In the genomic region with DNA sequence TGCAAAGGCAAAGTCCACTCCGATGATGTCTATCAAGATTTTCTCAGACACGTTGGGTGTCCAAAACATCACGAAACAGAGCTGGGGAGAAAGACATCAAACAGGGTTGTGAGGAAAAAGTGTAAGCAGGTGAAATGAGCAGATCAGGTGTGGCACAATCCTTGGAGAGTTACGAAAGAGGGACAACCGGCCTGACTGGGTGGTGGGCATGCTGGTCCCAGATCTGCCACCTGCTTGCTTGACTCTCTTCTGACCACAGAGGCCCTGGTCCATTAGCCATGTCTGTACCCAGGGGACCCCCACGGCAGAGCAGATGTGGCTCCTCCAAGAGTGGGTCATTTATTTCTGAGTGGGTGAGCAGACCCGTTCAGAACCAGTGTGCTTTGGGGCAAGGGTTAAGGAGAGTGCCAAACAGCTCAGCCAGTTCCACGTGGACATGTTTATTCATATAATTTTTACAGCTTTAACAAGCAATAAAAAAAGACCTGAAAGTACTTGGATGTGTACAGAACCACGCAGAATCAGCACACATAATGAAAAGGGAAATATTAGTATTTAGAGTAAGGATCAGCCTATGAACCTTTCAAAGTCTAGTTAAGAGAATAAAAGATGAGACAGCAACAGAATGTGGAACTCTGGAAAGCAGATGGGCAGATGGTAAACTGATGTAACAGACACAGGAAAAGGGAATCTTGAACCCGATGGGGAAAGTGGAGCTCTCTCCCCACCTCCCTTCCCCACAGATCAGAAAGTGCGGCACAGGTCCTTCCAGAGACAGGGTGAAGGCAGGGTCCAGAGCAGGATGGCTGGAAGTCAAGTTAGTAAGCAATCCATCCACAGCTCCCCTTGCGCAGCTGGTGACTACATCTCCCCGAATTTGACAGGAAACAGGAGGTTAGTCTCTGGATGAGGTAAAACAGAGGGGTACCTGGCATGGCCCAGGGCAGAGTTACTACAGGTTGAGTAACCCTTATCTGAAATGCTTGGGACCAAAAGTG, we compare ENCODE assay signal across 18 cellular contexts. TPM values are rescaled to one million over a fixed set of nuclear protein-coding genes. Genes with fewer than 3 reads are reported as not detected.
DNase-seq lines count a peak whose midpoint lies in the region; ATAC-seq and TF ChIP-seq lines count a peak whose summit lies in the region.
"Had no signal": no experiment of that assay in that cellular context is flagged by ENCODE, and none has a peak within 500 bp of the region (broad histone marks: within the 10 kb centered on the region; RNA-seq: fewer than 3 reads in every experiment).

No MANE protein-coding gene starts in this region.

- H3K36me3 Mint-ChIP-seq in activated T-cell treated with anti-CD3 and anti-CD28 coated beads, Interleukin-2, amount 50 U/mL, for 72 hours (ENCODE audit: insufficient read depth in 2 of 2), result peaks cover 7 to 21% of the 10 kb centered on the region in 2 donors
- peaks cover 34% of the 10 kb centered on the region for H3K36me3 Mint-ChIP-seq in activated T-cell treated with anti-CD3 and anti-CD28 coated beads, Interleukin-2, amount 50 U/mL, for 4 hours (ENCODE audit: insufficient read depth)

- H3K4me1 ChIP-seq in RWPE2 (ENCODE audit: insufficient read depth, poor library complexity, severe bottlenecking) (no peaks in the 10 kb centered on the region), prostate gland (replicated peaks) (peaks cover 12% of the 10 kb centered on the region), psoas muscle (peaks cover 17% of the 10 kb centered on the region)
- H3K4me1 ChIP-seq: lower lobe of right lung, uterus had no signal

- no peak for TF ChIP-seq CTCF in RWPE2 (IDR thresholded peaks at IDR 0.05; ENCODE audit: poor library complexity, severe bottlenecking)
- no peak for TF ChIP-seq CTCF in epithelial cell of esophagus (IDR thresholded peaks at IDR 0.05; ENCODE audit: insufficient read depth, low read depth, low read length, missing control alignments)
- no peak for TF ChIP-seq CTCF in prostate gland (IDR thresholded peaks at IDR 0.05)
- no peak for TF ChIP-seq CTCF in psoas muscle (IDR thresholded peaks at IDR 0.05)

- H3K4me3 Mint-ChIP-seq in activated T-cell treated with anti-CD3 and anti-CD28 coated beads, Interleukin-2, amount 50 U/mL, for 72 hours, result no peak overlapping the region
- no peak overlapping the region for H3K4me3 Mint-ChIP-seq in activated T-cell treated with anti-CD3 and anti-CD28 coated beads, Interleukin-2, amount 50 U/mL, for 4 hours
- H3K4me3 Mint-ChIP-seq: activated naive CD8-positive, alpha-beta T cell treated with anti-CD3 and anti-CD28 coated beads, Interleukin-2, amount 10 ng/mL, durations not matched to agents 7 days and 5 days had no signal

- H3K9me3 Mint-ChIP-seq in activated T-cell treated with anti-CD3 and anti-CD28 coated beads, Interleukin-2, amount 50 U/mL, for 72 hours, result no peaks in the 10 kb centered on the region
- H3K9me3 Mint-ChIP-seq in activated T-cell treated with anti-CD3 and anti-CD28 coated beads, Interleukin-2, amount 50 U/mL, for 4 hours, result no peaks in the 10 kb centered on the region
- H3K9me3 Mint-ChIP-seq: activated naive CD8-positive, alpha-beta T cell treated with anti-CD3 and anti-CD28 coated beads, Interleukin-2, amount 10 ng/mL, durations not matched to agents 7 days and 5 days had no signal

- TF ChIP-seq POLR2A in prostate gland (IDR thresholded peaks at IDR 0.05), result no peak

- H3K27me3 ChIP-seq in RWPE2 (ENCODE audit: insufficient read depth, poor library complexity, severe bottlenecking), result no peaks in the 10 kb centered on the region
- no peaks in the 10 kb centered on the region for H3K27me3 ChIP-seq in prostate gland (replicated peaks; ENCODE audit: insufficient read depth)
- H3K27me3 ChIP-seq in psoas muscle (ENCODE audit: insufficient read depth in 3 of 3, low read length in 2 of 3), result no peaks in the 10 kb centered on the region
- H3K27me3 ChIP-seq: uterus had no signal

- H3K4me1 Mint-ChIP-seq in activated T-cell treated with anti-CD3 and anti-CD28 coated beads, Interleukin-2, amount 50 U/mL, for 72 hours (ENCODE audit: low read depth), result peaks cover 9% of the 10 kb centered on the region
- H3K4me1 Mint-ChIP-seq in activated T-cell treated with anti-CD3 and anti-CD28 coated beads, Interleukin-2, amount 50 U/mL, for 4 hours (ENCODE audit: low read depth), result peaks cover 19% of the 10 kb centered on the region

- no peak for DNase-seq in activated T-cell treated with anti-CD3 and anti-CD28 coated beads, Interleukin-2, amount 50 U/mL, for 72 hours
- DNase-seq in activated T-cell treated with anti-CD3 and anti-CD28 coated beads, Interleukin-2, amount 50 U/mL, for 4 hours, result no peak
- DNase-seq in RWPE2 (ENCODE audit: low spot score) (peak; percentile 45), epithelial cell of esophagus (ENCODE audit: low read depth) (peak; percentile 23), prostate gland (ENCODE audit: low spot score) (peak; percentile 59), psoas muscle (no peak), medulla oblongata (ENCODE audit: extremely low spot score) (no peak), glomerular visceral epithelial cell (ENCODE audit: extremely low spot score) (no peak)
- DNase-seq: activated naive CD8-positive, alpha-beta T cell treated with anti-CD3 and anti-CD28 coated beads, Interleukin-2, amount 10 ng/mL, durations not matched to agents 7 days and 5 days; COR-L47; lower lobe of right lung; MM.1S; NCI-H1694; NCI-H345; NK-92 treated with Interleukin-12 subunit alpha and Interleukin-12 subunit beta, amount 100 ng/mL, for 24 hours; RPMI8226; SW 1271; uterus had no signal

- no peak for ATAC-seq in activated T-cell treated with anti-CD3 and anti-CD28 coated beads, Interleukin-2, amount 50 U/mL, for 72 hours (replicated peaks in 1 of 2)
- ATAC-seq in activated T-cell treated with anti-CD3 and anti-CD28 coated beads, Interleukin-2, amount 50 U/mL, for 4 hours, result no peak
- ATAC-seq in RWPE2 (ENCODE audit: low read depth) (no peak), psoas muscle (no peak)
- ATAC-seq: lower lobe of right lung had no signal

- no peak overlapping the region for H3K4me3 ChIP-seq in RWPE2 (ENCODE audit: severe bottlenecking)
- no peak overlapping the region for H3K4me3 ChIP-seq in epithelial cell of esophagus (ENCODE audit: low read length)
- H3K4me3 ChIP-seq in prostate gland, result no peak overlapping the region
- no peak overlapping the region for H3K4me3 ChIP-seq in psoas muscle
- H3K4me3 ChIP-seq: lower lobe of right lung, uterus had no signal

- H3K9me3 ChIP-seq in RWPE2 (ENCODE audit: severe bottlenecking), result no peaks in the 10 kb centered on the region
- no peaks in the 10 kb centered on the region for H3K9me3 ChIP-seq in prostate gland
- no peaks in the 10 kb centered on the region for H3K9me3 ChIP-seq in psoas muscle
- H3K9me3 ChIP-seq: lower lobe of right lung, uterus had no signal

- intact Hi-C loops in prostate gland (cut with DNase I) (no loop called here), psoas muscle (cut with DNase I) (no loop called here)

- no peaks in the 10 kb centered on the region for H3K27me3 Mint-ChIP-seq in activated T-cell treated with anti-CD3 and anti-CD28 coated beads, Interleukin-2, amount 50 U/mL, for 72 hours (ENCODE audit: low read depth)
- no peaks in the 10 kb centered on the region for H3K27me3 Mint-ChIP-seq in activated T-cell treated with anti-CD3 and anti-CD28 coated beads, Interleukin-2, amount 50 U/mL, for 4 hours (ENCODE audit: low read depth)
- H3K27me3 Mint-ChIP-seq: activated naive CD8-positive, alpha-beta T cell treated with anti-CD3 and anti-CD28 coated beads, Interleukin-2, amount 10 ng/mL, durations not matched to agents 7 days and 5 days had no signal

- H3K36me3 ChIP-seq in RWPE2 (ENCODE audit: low read depth) (peaks cover 31% of the 10 kb centered on the region), prostate gland (peaks cover 0 to 12% of the 10 kb centered on the region in 2 donors), psoas muscle (ENCODE audit: insufficient read depth in 1 of 2, low read depth in 1 of 2) (peaks cover 3 to 56% of the 10 kb centered on the region in 2 donors)
- H3K36me3 ChIP-seq: uterus had no signal

- H3K27ac Mint-ChIP-seq in activated T-cell treated with anti-CD3 and anti-CD28 coated beads, Interleukin-2, amount 50 U/mL, for 72 hours, result peak overlapping the region; percentile 21
- H3K27ac Mint-ChIP-seq: activated naive CD8-positive, alpha-beta T cell treated with anti-CD3 and anti-CD28 coated beads, Interleukin-2, amount 10 ng/mL, durations not matched to agents 7 days and 5 days had no signal

- 45% methylated on average over 13 of the region's 13 CpGs for WGBS in prostate gland
- WGBS in psoas muscle, 3 donors, result 89% methylated on average over 13 of the region's 13 CpGs

- H3K27ac ChIP-seq in RWPE2 (ENCODE audit: poor library complexity, severe bottlenecking), result no peak overlapping the region
- peak overlapping the region; percentile 74 to 88 for H3K27ac ChIP-seq in prostate gland
- H3K27ac ChIP-seq in psoas muscle, result no peak overlapping the region
- H3K27ac ChIP-seq: lower lobe of right lung, uterus had no signal

RNA-seq across cellular contexts. Expression of a gene that starts 52.5 kb away (rescaled TPM):
- total RNA-seq in activated T-cell treated with anti-CD3 and anti-CD28 coated beads, Interleukin-2, amount 50 U/mL, for 72 hours, result 10 to 100 TPM; 72.9 to 77.9 TPM
- total RNA-seq in activated T-cell treated with anti-CD3 and anti-CD28 coated beads, Interleukin-2, amount 50 U/mL, for 4 hours, result 10 to 100 TPM; 46.4 to 64.8 (median 50.1) TPM
- 10 to 100 TPM; 35.5 to 51.8 TPM for total RNA-seq in prostate gland
- 10 to 100 TPM; 12.4 to 20.4 (median 15.4) TPM for total RNA-seq in psoas muscle
- 1 to 10 TPM; 2.3 to 8.2 (median 4.1) TPM for polyA plus RNA-seq in psoas muscle

Comparison
In these comparisons a context has a peak if more than half of its experiments do, and no peak if none do; other contexts are left out.
1. DNase-seq: peak in RWPE2 (single experiment), epithelial cell of esophagus (single experiment) and prostate gland (single experiment); none in activated T-cell treated with anti-CD3 and anti-CD28 coated beads, Interleukin-2, amount 50 U/mL, for 72 hours (0 of 2), activated T-cell treated with anti-CD3 and anti-CD28 coated beads, Interleukin-2, amount 50 U/mL, for 4 hours (single experiment), psoas muscle (0 of 2), medulla oblongata (single experiment) and glomerular visceral epithelial cell (single experiment).
2. H3K27ac ChIP-seq: peak in prostate gland (2 of 2); none in RWPE2 (single experiment) and psoas muscle (single experiment).